10 cellular contexts compared by ENCODE assay signal in the genomic region with DNA sequence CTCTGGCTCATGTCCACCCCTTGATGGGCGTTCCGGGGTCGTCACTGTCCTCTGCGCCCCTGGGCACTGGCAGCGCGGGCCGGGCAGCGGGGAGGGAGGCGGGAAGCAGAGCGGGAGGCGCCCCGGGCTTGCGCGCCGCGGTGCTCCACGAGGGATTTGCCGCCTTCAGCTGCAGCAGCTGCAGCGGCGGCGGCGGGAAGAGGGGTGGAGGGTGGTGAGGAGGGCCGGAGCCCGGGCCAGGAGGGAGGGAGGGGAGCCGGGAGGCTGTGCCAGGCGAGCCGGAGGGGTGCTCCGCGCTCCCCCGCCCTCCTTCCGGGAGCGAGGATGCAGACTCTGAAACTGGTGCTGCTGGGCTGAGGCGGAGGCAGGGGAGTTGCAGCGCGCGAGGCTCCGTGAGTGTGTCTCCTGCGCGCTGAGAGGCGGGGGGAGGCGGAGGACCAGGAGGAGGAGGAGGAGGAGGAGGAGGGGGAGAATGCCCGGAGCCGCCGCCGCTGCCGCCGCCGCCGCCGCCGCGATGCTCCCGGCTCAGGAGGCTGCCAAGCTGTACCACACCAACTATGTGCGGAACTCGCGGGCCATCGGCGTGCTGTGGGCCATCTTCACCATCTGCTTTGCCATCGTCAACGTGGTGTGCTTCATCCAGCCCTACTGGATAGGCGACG. TPM values are rescaled to one million over a fixed set of nuclear protein-coding genes. Genes with fewer than 3 reads are reported as not detected.
DNase-seq lines count a peak whose midpoint lies in the region; ATAC-seq and TF ChIP-seq lines count a peak whose summit lies in the region.
"Had no signal": no experiment of that assay in that cellular context is flagged by ENCODE, and none has a peak within 500 bp of the region (broad histone marks: within the 10 kb centered on the region; RNA-seq: fewer than 3 reads in every experiment).

Gene LHFPL3, plus strand, starts transcription at position 296 of the 662 bp plus-strand sequence.

- ATAC-seq in GM21786 (IDR thresholded peaks at IDR 0.05; ENCODE audit: unreplicated experiment): no peak
- no peak for ATAC-seq in HG03457 (IDR thresholded peaks at IDR 0.05; ENCODE audit: unreplicated experiment)
- no peak for ATAC-seq in GM18520 (IDR thresholded peaks at IDR 0.05; ENCODE audit: unreplicated experiment)

- DNase-seq in NCI-H524 treated with DMSO at 0.1 percent for 48 hours (lab: John Stamatoyannopoulos, UW) (peak; percentile 26), epithelial cell of esophagus (ENCODE audit: low read depth) (peak; percentile 2), progenitor cell of endocrine pancreas (ENCODE audit: low spot score, unreplicated experiment) (peak; percentile 11), GM13977 (ENCODE audit: low spot score) (no peak)

- in situ Hi-C loops in GM13977 (cut with MboI; ENCODE audit: low pct_unique_long_range_greater_than_20kb, low sequenced_read_pairs, unreplicated experiment): no loop called here

- peaks cover 80% of the 10 kb centered on the region for H3K27me3 Mint-ChIP-seq in progenitor cell of endocrine pancreas

- H3K4me1 ChIP-seq in ES-I3 (ENCODE audit: insufficient read depth, low read length): no peaks in the 10 kb centered on the region

- H3K4me1 Mint-ChIP-seq in progenitor cell of endocrine pancreas (ENCODE audit: low read depth): peaks cover 5% of the 10 kb centered on the region

- H3K36me3 ChIP-seq in ES-I3 (ENCODE audit: insufficient read depth, low read length): no peaks in the 10 kb centered on the region

- TF ChIP-seq CTCF in epithelial cell of esophagus (IDR thresholded peaks at IDR 0.05; ENCODE audit: insufficient read depth, low read depth, low read length, missing control alignments) (no peak), progenitor cell of endocrine pancreas (IDR thresholded peaks at IDR 0.05; ENCODE audit: unreplicated experiment) (no peak), GM13977 (IDR thresholded peaks at IDR 0.05; ENCODE audit: extremely low read depth, insufficient read depth, missing control alignments) (no peak)

- no peaks in the 10 kb centered on the region for H3K36me3 Mint-ChIP-seq in progenitor cell of endocrine pancreas (ENCODE audit: insufficient read depth)

- no peaks in the 10 kb centered on the region for H3K9me3 ChIP-seq in ES-I3 (ENCODE audit: control insufficient read depth, insufficient read depth, low read length)

- H3K27ac Mint-ChIP-seq in progenitor cell of endocrine pancreas: no peak within 1 kb of the TSS

- H3K9ac ChIP-seq in ES-I3 (ENCODE audit: low read depth, low read length): peak within 1 kb of the TSS; percentile 57; the same call in 1 of the 2 replicates

- no peaks in the 10 kb centered on the region for H3K9me3 Mint-ChIP-seq in progenitor cell of endocrine pancreas (ENCODE audit: low read depth)

- peak within 1 kb of the TSS; percentile 55 for H3K4me3 Mint-ChIP-seq in progenitor cell of endocrine pancreas (ENCODE audit: low read depth)

- H3K4me3 ChIP-seq in epithelial cell of esophagus (ENCODE audit: low read length): no peak within 1 kb of the TSS
- H3K4me3 ChIP-seq: SK-N-MC had no signal

RNA-seq across cellular contexts. Expression of gene LHFPL3, which starts in this region (rescaled TPM):
- not detected in 2 replicates for total RNA-seq in progenitor cell of endocrine pancreas
- total RNA-seq: epithelial cell of proximal tubule had no signal

Comparison
In these comparisons a context has a peak if more than half of its experiments do, and no peak if none do; other contexts are left out.
1. Peak in DNase-seq in progenitor cell of endocrine pancreas; RNA of the gene not detected or under 1 TPM.